In genomic region chr3:109952924-109953323, GRCh38 we compare ENCODE assay signal across 17 cellular contexts.
"Had no signal": no experiment of that assay in that cellular context is flagged by ENCODE, and none has a peak within 500 bp of the region (broad histone marks: within the 10 kb centered on the region; RNA-seq: fewer than 3 reads in every experiment).

No MANE protein-coding gene starts in this region.

- H3K36me3 ChIP-seq: adrenal gland, colonic mucosa, lower lobe of right lung, stomach, thoracic aorta, upper lobe of left lung had no signal

- DNase-seq: activated CD4-positive, alpha-beta T cell treated with anti-CD3 and anti-CD28 coated beads, Interleukin-2, amount 50 U/mL, for 48 hours; activated gamma-delta T cell; adrenal gland; caudate nucleus; colonic mucosa; erythroblast; foreskin keratinocyte; hippocampal formation; islet precursor cell; left colon; lower lobe of right lung; nucleus accumbens; small intestine; stimulated activated CD4-positive, alpha-beta T cell treated with anti-CD3 and anti-CD28 coated beads, Interleukin-4, amount 100 ng/mL, for 1 hour; stomach; upper lobe of left lung had no signal

- H3K27ac ChIP-seq: adrenal gland, colonic mucosa, foreskin keratinocyte, lower lobe of right lung, stomach, thoracic aorta, upper lobe of left lung had no signal

- H3K4me3 ChIP-seq: adrenal gland, colonic mucosa, lower lobe of right lung, stomach, thoracic aorta, upper lobe of left lung had no signal

- H3K4me1 ChIP-seq: adrenal gland, colonic mucosa, foreskin keratinocyte, lower lobe of right lung, upper lobe of left lung had no signal

- H3K27me3 ChIP-seq: adrenal gland, colonic mucosa, foreskin keratinocyte, stomach, upper lobe of left lung had no signal

- H3K9me3 ChIP-seq: adrenal gland, colonic mucosa, lower lobe of right lung, stomach, thoracic aorta, upper lobe of left lung had no signal
